19 cellular contexts compared by ENCODE assay signal in the genomic region with DNA sequence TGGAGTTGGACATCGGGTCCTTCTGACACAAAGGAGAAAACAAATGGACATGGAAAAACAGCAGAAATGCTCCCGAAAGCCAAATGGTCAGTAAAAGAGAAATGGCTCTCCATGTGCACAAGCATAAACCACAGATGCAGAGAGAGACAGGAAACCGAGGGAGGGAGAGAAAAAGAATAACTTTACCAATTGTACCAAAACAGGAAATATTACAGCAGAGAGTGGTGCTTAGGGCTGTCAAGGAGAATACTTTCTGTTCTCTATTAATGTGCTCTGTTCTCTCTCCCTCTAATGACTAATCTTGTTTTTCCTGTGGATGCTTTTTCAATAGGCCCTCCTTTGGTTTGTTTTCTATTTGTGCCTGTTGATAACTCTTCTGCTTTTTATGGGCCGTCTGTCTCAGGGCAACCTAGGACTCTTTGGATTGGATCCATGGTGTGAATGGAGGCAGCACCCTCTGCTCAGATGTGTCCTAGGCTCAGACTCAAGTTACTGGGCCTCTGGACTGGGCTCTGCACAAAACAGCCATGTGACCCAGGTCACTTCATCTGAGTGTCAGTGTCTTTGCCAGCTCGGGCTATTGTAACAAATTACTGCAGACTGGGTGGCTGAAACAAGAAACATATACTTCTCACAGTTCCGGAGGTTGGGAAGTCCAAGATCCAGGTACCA.
A peak's percentile ranks its signal among the peaks of the same experiment; 100 is the strongest.
DNase-seq lines count a peak whose midpoint lies in the region; ATAC-seq and TF ChIP-seq lines count a peak whose summit lies in the region.
"Had no signal": no experiment of that assay in that cellular context is flagged by ENCODE, and none has a peak within 500 bp of the region (broad histone marks: within the 10 kb centered on the region; RNA-seq: fewer than 3 reads in every experiment).

No MANE protein-coding gene starts in this region.

- H3K9me3 Mint-ChIP-seq in activated naive CD4-positive, alpha-beta T cell treated with anti-CD3 and anti-CD28 coated beads for 36 hours, result peaks cover 18% of the 10 kb centered on the region
- peaks cover 19% of the 10 kb centered on the region for H3K9me3 Mint-ChIP-seq in central memory CD8-positive, alpha-beta T cell
- H3K9me3 Mint-ChIP-seq in stimulated activated effector memory CD8-positive, alpha-beta T cell treated with anti-CD3 and anti-CD28 coated beads, Interleukin-12 subunit alpha, Interleukin-12 subunit beta, amount 100 ng/mL, for 72 hours, result peaks cover 7% of the 10 kb centered on the region
- H3K9me3 Mint-ChIP-seq in progenitor cell of endocrine pancreas (ENCODE audit: low read depth), result peaks cover 15% of the 10 kb centered on the region

- H3K27me3 Mint-ChIP-seq in activated naive CD4-positive, alpha-beta T cell treated with anti-CD3 and anti-CD28 coated beads for 36 hours (ENCODE audit: low read depth), result no peaks in the 10 kb centered on the region
- H3K27me3 Mint-ChIP-seq in central memory CD8-positive, alpha-beta T cell, result no peaks in the 10 kb centered on the region
- H3K27me3 Mint-ChIP-seq in progenitor cell of endocrine pancreas, result peaks cover 5% of the 10 kb centered on the region

- H3K79me2 ChIP-seq in OCI-LY7 (ENCODE audit: insufficient read depth, low read depth, low read length), result no peaks in the 10 kb centered on the region

- H3K36me3 ChIP-seq in OCI-LY7 (ENCODE audit: insufficient read depth, low read length), result no peaks in the 10 kb centered on the region
- H3K36me3 ChIP-seq: MG63, suprapubic skin had no signal

- POLR2A ChIA-PET in OCI-LY7 (lab: Charles Lee), result interaction anchor here (0.6 kb wide), 1 partner anchor 19 kb away, joined by 3 read pairs; no protein-coding TSS in a partner anchor

- peak overlapping the region; percentile 31 for H3K4me2 ChIP-seq in OCI-LY7 (ENCODE audit: low read length)

- H2AFZ ChIP-seq in OCI-LY7 (ENCODE audit: low read length), result peak overlapping the region; percentile 58

- peaks cover 15% of the 10 kb centered on the region for H3K4me1 ChIP-seq in OCI-LY7 (ENCODE audit: insufficient read depth, low read length, poor library complexity, severe bottlenecking)
- H3K4me1 ChIP-seq: suprapubic skin had no signal

- no peaks in the 10 kb centered on the region for H4K20me1 ChIP-seq in OCI-LY7 (ENCODE audit: insufficient read depth, low read length)

- H3K4me3 Mint-ChIP-seq in activated naive CD4-positive, alpha-beta T cell treated with anti-CD3 and anti-CD28 coated beads for 36 hours, result no peak overlapping the region
- H3K4me3 Mint-ChIP-seq in central memory CD8-positive, alpha-beta T cell, result peak overlapping the region; percentile 51
- H3K4me3 Mint-ChIP-seq in stimulated activated effector memory CD8-positive, alpha-beta T cell treated with anti-CD3 and anti-CD28 coated beads, Interleukin-12 subunit alpha, Interleukin-12 subunit beta, amount 100 ng/mL, for 72 hours, result no peak overlapping the region
- H3K4me3 Mint-ChIP-seq in progenitor cell of endocrine pancreas (ENCODE audit: low read depth), result no peak overlapping the region

- intact Hi-C loops in activated naive CD4-positive, alpha-beta T cell treated with anti-CD3 and anti-CD28 coated beads for 36 hours (cut with micrococcal nuclease), result no loop called here
- intact Hi-C loops in OCI-LY7 (cut with micrococcal nuclease; ENCODE audit: unreplicated experiment), result no loop called here

- no peak for DNase-seq in activated naive CD4-positive, alpha-beta T cell treated with anti-CD3 and anti-CD28 coated beads for 36 hours
- no peak for DNase-seq in activated naive CD4-positive, alpha-beta T cell (lab: John Stamatoyannopoulos, UW)
- DNase-seq in OCI-LY7 (ENCODE audit: low spot score) (peak; percentile 57), progenitor cell of endocrine pancreas (ENCODE audit: low spot score, unreplicated experiment) (no peak)
- DNase-seq in central memory CD8-positive, alpha-beta T cell (ENCODE audit: low spot score in 2 of 2), result no peak
- no peak for DNase-seq in stimulated activated effector memory CD8-positive, alpha-beta T cell treated with anti-CD3 and anti-CD28 coated beads, Interleukin-12 subunit alpha, Interleukin-12 subunit beta, amount 100 ng/mL, for 72 hours (ENCODE audit: low spot score in 2 of 2)
- DNase-seq: dermis blood vessel endothelial cell; erythroblast; foreskin melanocyte; hypothalamus; MG63; NCI-H146; NCI-H69; OCI-M1; SHP77 treated with DMSO at 0.1 percent for 48 hours; stimulated activated CD8-positive, alpha-beta memory T cell treated with anti-CD3 and anti-CD28 coated beads, Interleukin-4, amount 100 ng/mL, for 48 hours had no signal

- peak; percentile 40 for ATAC-seq in central memory CD8-positive, alpha-beta T cell (replicated peaks; ENCODE audit: extremely low read depth, poor library complexity, severe bottlenecking)
- ATAC-seq in stimulated activated effector memory CD8-positive, alpha-beta T cell treated with anti-CD3 and anti-CD28 coated beads, Interleukin-12 subunit alpha, Interleukin-12 subunit beta, amount 100 ng/mL, for 72 hours, result peak; percentile 53
- ATAC-seq in HG03442 (IDR thresholded peaks at IDR 0.05; ENCODE audit: unreplicated experiment) (no peak), HG03571 (IDR thresholded peaks at IDR 0.05; ENCODE audit: unreplicated experiment) (no peak)

- peaks cover 16% of the 10 kb centered on the region; the same call in 1 of the 2 replicates for H3K9me3 ChIP-seq in OCI-LY7 (ENCODE audit: low read length)
- H3K9me3 ChIP-seq: MG63, suprapubic skin had no signal

- H3K4me1 Mint-ChIP-seq in activated naive CD4-positive, alpha-beta T cell treated with anti-CD3 and anti-CD28 coated beads for 36 hours (ENCODE audit: low read depth), result peaks cover 52% of the 10 kb centered on the region
- H3K4me1 Mint-ChIP-seq in central memory CD8-positive, alpha-beta T cell, result peaks cover 42% of the 10 kb centered on the region
- peaks cover 27% of the 10 kb centered on the region for H3K4me1 Mint-ChIP-seq in stimulated activated effector memory CD8-positive, alpha-beta T cell treated with anti-CD3 and anti-CD28 coated beads, Interleukin-12 subunit alpha, Interleukin-12 subunit beta, amount 100 ng/mL, for 72 hours
- peaks cover 3% of the 10 kb centered on the region for H3K4me1 Mint-ChIP-seq in progenitor cell of endocrine pancreas (ENCODE audit: low read depth)

- peaks cover 15% of the 10 kb centered on the region for H3K36me3 Mint-ChIP-seq in activated naive CD4-positive, alpha-beta T cell treated with anti-CD3 and anti-CD28 coated beads for 36 hours (ENCODE audit: low read depth)
- peaks cover 2% of the 10 kb centered on the region for H3K36me3 Mint-ChIP-seq in central memory CD8-positive, alpha-beta T cell (ENCODE audit: insufficient read depth)
- no peaks in the 10 kb centered on the region for H3K36me3 Mint-ChIP-seq in stimulated activated effector memory CD8-positive, alpha-beta T cell treated with anti-CD3 and anti-CD28 coated beads, Interleukin-12 subunit alpha, Interleukin-12 subunit beta, amount 100 ng/mL, for 72 hours
- no peaks in the 10 kb centered on the region for H3K36me3 Mint-ChIP-seq in progenitor cell of endocrine pancreas (ENCODE audit: insufficient read depth)

- H3K27ac Mint-ChIP-seq in activated naive CD4-positive, alpha-beta T cell treated with anti-CD3 and anti-CD28 coated beads for 36 hours, result peak overlapping the region; percentile 86
- peak overlapping the region; percentile 89 for H3K27ac Mint-ChIP-seq in central memory CD8-positive, alpha-beta T cell (ENCODE audit: low read depth)
- peak overlapping the region; percentile 79 for H3K27ac Mint-ChIP-seq in stimulated activated effector memory CD8-positive, alpha-beta T cell treated with anti-CD3 and anti-CD28 coated beads, Interleukin-12 subunit alpha, Interleukin-12 subunit beta, amount 100 ng/mL, for 72 hours
- no peak overlapping the region for H3K27ac Mint-ChIP-seq in progenitor cell of endocrine pancreas

- no peaks in the 10 kb centered on the region for H3K9me2 ChIP-seq in OCI-LY7 (ENCODE audit: insufficient read depth, low read length)

- H3K27ac ChIP-seq in OCI-LY7 (ENCODE audit: low read depth, low read length, poor library complexity, severe bottlenecking), result peak overlapping the region; percentile 46
- H3K27ac ChIP-seq: suprapubic skin had no signal

- TF ChIP-seq CTCF in OCI-LY7 (conservative IDR thresholded peaks at IDR 0.05; ENCODE audit: low read length), result no peak
- no peak for TF ChIP-seq CTCF in progenitor cell of endocrine pancreas (IDR thresholded peaks at IDR 0.05; ENCODE audit: unreplicated experiment)

- CTCF ChIA-PET in activated naive CD4-positive, alpha-beta T cell treated with anti-CD3 and anti-CD28 coated beads for 36 hours (lab: Charles Lee), result no interaction called here
- CTCF ChIA-PET in OCI-LY7 (lab: Charles Lee; ENCODE audit: unreplicated experiment), result no interaction called here

- no peak overlapping the region for H3K4me3 ChIP-seq in OCI-LY7 (ENCODE audit: low read depth, low read length, poor library complexity, severe bottlenecking)
- H3K4me3 ChIP-seq: MG63, suprapubic skin had no signal

- no TSS peak for BruUV-seq in OCI-LY7 (replicated peaks; lab: Mats Ljungman, UMichigan)

Comparison
In these comparisons a context has a peak if more than half of its experiments do, and no peak if none do; other contexts are left out.
1. ATAC-seq: peak in central memory CD8-positive, alpha-beta T cell (single experiment) and stimulated activated effector memory CD8-positive, alpha-beta T cell treated with anti-CD3 and anti-CD28 coated beads, Interleukin-12 subunit alpha, Interleukin-12 subunit beta, amount 100 ng/mL, for 72 hours (single experiment); none in HG03442 (single experiment) and HG03571 (single experiment).